8 cellular contexts compared by ENCODE assay signal in genomic region chr6:26240157-26240980, GRCh38.
DNase-seq lines count a peak whose midpoint lies in the region.

No MANE protein-coding gene starts in this region.

- peak; percentile 94 for DNase-seq in HCEC 1CT
- peak; percentile 99 for DNase-seq in SK-MEL-5 (ENCODE audit: low read depth, low spot score)
- DNase-seq in astrocyte of the hippocampus (ENCODE audit: low read depth, low spot score): peak; percentile 75
- peak; percentile 79 to 85 (median 84) for DNase-seq in immature natural killer cell
- DNase-seq in stimulated activated CD4-positive, alpha-beta T cell treated with anti-CD3 and anti-CD28 coated beads, Interleukin-2, amount 100 ng/mL, for 48 hours: peak; percentile 54 to 66
- DNase-seq in COR-L47 (lab: John Stamatoyannopoulos, UW): no peak
- no peak for DNase-seq in NCI-H1092 (lab: John Stamatoyannopoulos, UW)

- H3K27me3 Mint-ChIP-seq in immature natural killer cell (ENCODE audit: low read depth in 3 of 3): peaks cover 11 to 18% (median 13%) of the 10 kb centered on the region in 3 donors

- peaks cover 32 to 36% of the 10 kb centered on the region in 2 donors for H3K4me1 Mint-ChIP-seq in immature natural killer cell

- peak overlapping the region; percentile 94 to 98 (median 96) for H3K27ac Mint-ChIP-seq in immature natural killer cell

- H3K9me3 Mint-ChIP-seq in immature natural killer cell: no peaks in the 10 kb centered on the region

- in situ Hi-C loops in SK-MEL-5 (cut with HindIII; ENCODE audit: low pct_unique_long_range_greater_than_20kb, low sequenced_read_pairs): no loop called here

- no peaks in the 10 kb centered on the region for H3K36me3 Mint-ChIP-seq in immature natural killer cell

- H3K4me3 ChIP-seq in GM08714 (ENCODE audit: low read length): peak overlapping the region; percentile 44; the same call in 1 of the 2 replicates

- peak overlapping the region; percentile 82 to 92 (median 86) for H3K4me3 Mint-ChIP-seq in immature natural killer cell

Comparison
In these comparisons a context has a peak if more than half of its experiments do, and no peak if none do; other contexts are left out.
1. DNase-seq: peak in HCEC 1CT (single experiment), SK-MEL-5 (single experiment), astrocyte of the hippocampus (single experiment), immature natural killer cell (3 of 3) and stimulated activated CD4-positive, alpha-beta T cell treated with anti-CD3 and anti-CD28 coated beads, Interleukin-2, amount 100 ng/mL, for 48 hours (2 of 2); none in COR-L47 (single experiment) and NCI-H1092 (single experiment).